Comparison of ENCODE assay signal across 1 cellular context in the genomic region with DNA sequence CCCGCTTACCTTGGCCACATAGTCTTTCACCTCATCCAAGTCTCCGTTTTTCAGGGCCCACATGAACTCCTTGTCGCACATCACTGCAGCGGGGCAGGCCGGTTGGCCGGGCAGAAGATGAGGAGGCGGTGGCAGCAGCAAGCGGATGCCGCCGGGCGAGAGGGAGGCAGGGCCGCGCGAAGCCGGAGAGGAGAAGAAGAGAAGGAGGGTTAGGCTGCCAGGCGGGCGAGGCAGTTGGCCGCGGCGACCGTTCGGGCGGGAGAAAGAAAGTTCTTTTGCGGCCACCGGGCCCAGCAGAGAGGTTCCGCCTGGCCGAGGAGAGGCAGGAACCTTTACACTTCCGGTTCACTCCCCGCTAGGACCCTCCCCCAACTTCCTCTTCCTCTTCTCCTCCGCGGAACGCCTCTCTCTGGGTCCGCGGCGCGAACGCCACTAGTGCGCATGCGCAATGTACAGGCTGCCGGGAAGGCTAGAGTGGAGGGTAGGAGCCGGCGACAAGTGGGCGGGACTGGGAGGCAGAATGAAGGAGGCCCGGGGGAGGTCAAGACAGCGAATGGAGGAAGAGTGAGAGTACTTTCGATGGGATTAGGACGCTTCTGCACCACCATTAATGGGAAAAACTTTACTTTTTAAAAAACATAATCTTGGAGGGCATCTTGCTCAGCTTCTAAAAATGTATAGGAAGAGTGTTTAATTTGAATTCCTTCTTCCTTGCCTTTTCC.
TF ChIP-seq lines count a peak whose summit lies in the region.

Gene MTPN, minus strand, starts transcription at position 340 of the 722 bp plus-strand sequence. Its CDS starts 259 bp downstream, at position 81.

TF ChIP-seq in GM12878, 131 proteins besides CTCF, POLR2A, EP300 and RAD21 (continued from another document and continues in another):
- TF ChIP-seq, protein P1, sequence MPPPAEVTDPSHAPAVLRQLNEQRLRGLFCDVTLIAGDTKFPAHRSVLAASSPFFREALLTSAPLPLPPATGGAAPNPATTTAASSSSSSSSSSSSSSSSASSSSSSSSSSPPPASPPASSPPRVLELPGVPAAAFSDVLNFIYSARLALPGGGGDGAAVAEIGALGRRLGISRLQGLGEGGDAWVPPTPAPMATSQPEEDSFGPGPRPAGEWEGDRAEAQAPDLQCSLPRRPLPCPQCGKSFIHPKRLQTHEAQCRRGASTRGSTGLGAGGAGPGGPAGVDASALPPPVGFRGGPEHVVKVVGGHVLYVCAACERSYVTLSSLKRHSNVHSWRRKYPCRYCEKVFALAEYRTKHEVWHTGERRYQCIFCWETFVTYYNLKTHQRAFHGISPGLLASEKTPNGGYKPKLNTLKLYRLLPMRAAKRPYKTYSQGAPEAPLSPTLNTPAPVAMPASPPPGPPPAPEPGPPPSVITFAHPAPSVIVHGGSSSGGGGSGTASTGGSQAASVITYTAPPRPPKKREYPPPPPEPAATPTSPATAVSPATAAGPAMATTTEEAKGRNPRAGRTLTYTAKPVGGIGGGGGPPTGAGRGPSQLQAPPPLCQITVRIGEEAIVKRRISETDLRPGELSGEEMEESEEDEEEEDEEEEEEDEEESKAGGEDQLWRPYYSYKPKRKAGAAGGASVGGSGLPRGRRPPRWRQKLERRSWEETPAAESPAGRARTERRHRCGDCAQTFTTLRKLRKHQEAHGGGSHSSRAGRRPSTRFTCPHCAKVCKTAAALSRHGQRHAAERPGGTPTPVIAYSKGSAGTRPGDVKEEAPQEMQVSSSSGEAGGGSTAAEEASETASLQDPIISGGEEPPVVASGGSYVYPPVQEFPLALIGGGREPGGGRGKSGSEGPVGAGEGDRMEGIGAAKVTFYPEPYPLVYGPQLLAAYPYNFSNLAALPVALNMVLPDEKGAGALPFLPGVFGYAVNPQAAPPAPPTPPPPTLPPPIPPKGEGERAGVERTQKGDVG (CRISPR knock-in tag; IDR thresholded peaks at IDR 0.05), result no peak
- TF ChIP-seq ZNF24 (IDR thresholded peaks at IDR 0.05) (no peak), NR2F1 (conservative IDR thresholded peaks at IDR 0.05) (no peak), ZSCAN29 (IDR thresholded peaks at IDR 0.05) (no peak), RAD51 (IDR thresholded peaks at IDR 0.05) (no peak), SRF (IDR thresholded peaks at IDR 0.05; ENCODE audit: low read depth in 2 of 2, low read length in 2 of 2) (no peak), ETV6 (conservative IDR thresholded peaks at IDR 0.05 in 1 of 2, IDR thresholded peaks at IDR 0.05 in 1 of 2; ENCODE audit: borderline replicate concordance in 1 of 2, low read depth in 1 of 2) (peak in 1 of 2 experiments; percentile 99; a peak in 2 of 4 replicates), TCF12 (IDR thresholded peaks at IDR 0.05; ENCODE audit: low read depth, low read length) (0 out of 2 replicates have a peak, but pooled peaks have one; percentile 16), BCLAF1 (IDR thresholded peaks at IDR 0.05) (no peak), SIN3A (IDR thresholded peaks at IDR 0.05; ENCODE audit: low read depth, low read length) (0 out of 2 replicates have a peak, but pooled peaks have one; percentile 72), PRDM15 (CRISPR knock-in tag; IDR thresholded peaks at IDR 0.05) (no peak), POLR2AphosphoS2 (IDR thresholded peaks at IDR 0.05; ENCODE audit: low read depth, low read length) (no peak), ZBTB40 (IDR thresholded peaks at IDR 0.05; ENCODE audit: borderline replicate concordance) (peak; percentile 93; the same call in 1 of the 2 replicates), IKZF1 (conservative IDR thresholded peaks at IDR 0.05) (peak; percentile 91), SIX5 (IDR thresholded peaks at IDR 0.05; ENCODE audit: low read depth, low read length, severe bottlenecking) (peak; percentile 20), RELB (IDR thresholded peaks at IDR 0.05; ENCODE audit: low read depth) (0 out of 2 replicates have a peak, but pooled peaks have one; percentile 25), NFXL1 (IDR thresholded peaks at IDR 0.05; ENCODE audit: borderline replicate concordance) (no peak), MXI1 (IDR thresholded peaks at IDR 0.05; ENCODE audit: low read depth, low read length) (0 out of 2 replicates have a peak, but pooled peaks have one; percentile 28), GABPA (IDR thresholded peaks at IDR 0.05; ENCODE audit: low read depth) (peak; percentile 95), MLLT1 (IDR thresholded peaks at IDR 0.05) (peak; percentile 42; the same call in 1 of the 2 replicates), YY1 (IDR thresholded peaks at IDR 0.05; ENCODE audit: low read depth, low read length) (no peak; the same call in none of the 2 replicates), SMAD5 (IDR thresholded peaks at IDR 0.05; ENCODE audit: low read depth) (peak; percentile 77), JUND (IDR thresholded peaks at IDR 0.05; ENCODE audit: low read depth, low read length) (no peak), CREB1 (IDR thresholded peaks at IDR 0.05; ENCODE audit: low read depth) (no peak), SMARCA5 (IDR thresholded peaks at IDR 0.05) (0 out of 2 replicates have a peak, but pooled peaks have one; percentile 51), RELA (IDR thresholded peaks at IDR 0.05; ENCODE audit: borderline replicate concordance, partially characterized antibody) (no peak)
- TF ChIP-seq, protein P2, sequence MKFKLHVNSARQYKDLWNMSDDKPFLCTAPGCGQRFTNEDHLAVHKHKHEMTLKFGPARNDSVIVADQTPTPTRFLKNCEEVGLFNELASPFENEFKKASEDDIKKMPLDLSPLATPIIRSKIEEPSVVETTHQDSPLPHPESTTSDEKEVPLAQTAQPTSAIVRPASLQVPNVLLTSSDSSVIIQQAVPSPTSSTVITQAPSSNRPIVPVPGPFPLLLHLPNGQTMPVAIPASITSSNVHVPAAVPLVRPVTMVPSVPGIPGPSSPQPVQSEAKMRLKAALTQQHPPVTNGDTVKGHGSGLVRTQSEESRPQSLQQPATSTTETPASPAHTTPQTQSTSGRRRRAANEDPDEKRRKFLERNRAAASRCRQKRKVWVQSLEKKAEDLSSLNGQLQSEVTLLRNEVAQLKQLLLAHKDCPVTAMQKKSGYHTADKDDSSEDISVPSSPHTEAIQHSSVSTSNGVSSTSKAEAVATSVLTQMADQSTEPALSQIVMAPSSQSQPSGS (IDR thresholded peaks at IDR 0.05; ENCODE audit: low read length), result no peak
- TF ChIP-seq, protein P3, sequence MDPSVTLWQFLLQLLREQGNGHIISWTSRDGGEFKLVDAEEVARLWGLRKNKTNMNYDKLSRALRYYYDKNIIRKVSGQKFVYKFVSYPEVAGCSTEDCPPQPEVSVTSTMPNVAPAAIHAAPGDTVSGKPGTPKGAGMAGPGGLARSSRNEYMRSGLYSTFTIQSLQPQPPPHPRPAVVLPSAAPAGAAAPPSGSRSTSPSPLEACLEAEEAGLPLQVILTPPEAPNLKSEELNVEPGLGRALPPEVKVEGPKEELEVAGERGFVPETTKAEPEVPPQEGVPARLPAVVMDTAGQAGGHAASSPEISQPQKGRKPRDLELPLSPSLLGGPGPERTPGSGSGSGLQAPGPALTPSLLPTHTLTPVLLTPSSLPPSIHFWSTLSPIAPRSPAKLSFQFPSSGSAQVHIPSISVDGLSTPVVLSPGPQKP (IDR thresholded peaks at IDR 0.05; ENCODE audit: low read depth, low read length), result peak; percentile 68
- TF ChIP-seq, protein P4, sequence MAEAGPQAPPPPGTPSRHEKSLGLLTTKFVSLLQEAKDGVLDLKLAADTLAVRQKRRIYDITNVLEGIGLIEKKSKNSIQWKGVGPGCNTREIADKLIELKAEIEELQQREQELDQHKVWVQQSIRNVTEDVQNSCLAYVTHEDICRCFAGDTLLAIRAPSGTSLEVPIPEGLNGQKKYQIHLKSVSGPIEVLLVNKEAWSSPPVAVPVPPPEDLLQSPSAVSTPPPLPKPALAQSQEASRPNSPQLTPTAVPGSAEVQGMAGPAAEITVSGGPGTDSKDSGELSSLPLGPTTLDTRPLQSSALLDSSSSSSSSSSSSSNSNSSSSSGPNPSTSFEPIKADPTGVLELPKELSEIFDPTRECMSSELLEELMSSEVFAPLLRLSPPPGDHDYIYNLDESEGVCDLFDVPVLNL (IDR thresholded peaks at IDR 0.05; ENCODE audit: low read depth, low read length), result 0 out of 2 replicates have a peak, but pooled peaks have one; percentile 22
